ENCODE assay signal across 1 cellular context in the genomic region with DNA sequence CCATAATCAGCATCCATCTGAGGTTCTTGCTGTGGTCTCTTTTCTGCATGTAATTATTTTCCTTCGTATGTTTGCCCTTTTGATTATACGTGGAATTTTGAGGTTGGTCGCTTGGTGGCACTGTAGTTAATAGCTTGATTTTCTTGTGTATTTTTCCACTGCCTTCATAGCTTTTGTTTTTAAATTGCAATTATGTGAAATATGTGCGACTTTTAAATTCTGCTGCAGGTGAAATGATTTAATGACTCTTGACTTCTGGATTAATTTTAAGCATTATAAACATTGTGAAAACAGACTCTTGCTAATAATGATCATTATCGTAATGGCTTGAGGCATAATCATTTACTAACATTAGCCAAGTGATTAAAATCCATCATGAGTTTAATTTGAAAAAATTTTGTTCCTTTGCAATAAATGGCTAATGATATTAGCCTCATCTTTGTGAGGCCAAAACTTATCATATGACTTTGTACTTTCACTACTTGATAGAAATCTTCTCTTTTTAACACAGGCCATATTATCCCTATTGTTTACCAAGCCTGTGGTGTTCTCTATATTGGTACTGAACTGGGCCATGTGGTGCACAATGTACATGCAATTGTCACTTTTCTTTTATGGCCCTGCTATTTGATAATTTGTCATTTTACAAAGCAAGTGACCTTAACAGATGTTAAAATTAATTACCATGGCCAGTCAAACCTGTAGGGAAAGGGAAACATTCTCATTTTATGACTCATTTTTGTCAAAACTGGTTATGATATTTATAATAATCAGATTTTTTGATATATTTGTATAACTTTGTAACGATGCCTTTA.
TF ChIP-seq lines count a peak whose summit lies in the region.

No MANE protein-coding gene starts in this region.

TF ChIP-seq in HCT116, 20 proteins besides CTCF, POLR2A, EP300 and RAD21 (continued from another document):
- TF ChIP-seq, protein P1, sequence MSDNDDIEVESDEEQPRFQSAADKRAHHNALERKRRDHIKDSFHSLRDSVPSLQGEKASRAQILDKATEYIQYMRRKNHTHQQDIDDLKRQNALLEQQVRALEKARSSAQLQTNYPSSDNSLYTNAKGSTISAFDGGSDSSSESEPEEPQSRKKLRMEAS (IDR thresholded peaks at IDR 0.05): peak; percentile 50; the same call in 1 of the 2 replicates
- TF ChIP-seq JUND (IDR thresholded peaks at IDR 0.05) (peak; percentile 40; the same call in 1 of the 2 replicates), SIN3A (IDR thresholded peaks at IDR 0.05; ENCODE audit: low read depth) (0 out of 2 replicates have a peak, but pooled peaks have one; percentile 34), CEBPB (IDR thresholded peaks at IDR 0.05; ENCODE audit: low read depth) (peak; percentile 36; the same call in 1 of the 2 replicates), FOSL1 (IDR thresholded peaks at IDR 0.05; ENCODE audit: low read depth) (peak; percentile 52; the same call in 1 of the 2 replicates), TCF7L2 (IDR thresholded peaks at IDR 0.05; ENCODE audit: borderline replicate concordance, extremely low read depth, insufficient read depth, insufficient read length) (peak; percentile 38)
